In genomic region chr11:2298795-2299747, GRCh38 we compare ENCODE assay signal across 1 cellular context.
TF ChIP-seq lines count a peak whose summit lies in the region.

No MANE protein-coding gene starts in this region.

TF ChIP-seq in GM23338, 12 proteins besides CTCF, POLR2A, EP300 and RAD21 (continued from another document):
- TF ChIP-seq ZNF462 (CRISPR knock-in tag; IDR thresholded peaks at IDR 0.05): no peak
- TF ChIP-seq, protein P1, sequence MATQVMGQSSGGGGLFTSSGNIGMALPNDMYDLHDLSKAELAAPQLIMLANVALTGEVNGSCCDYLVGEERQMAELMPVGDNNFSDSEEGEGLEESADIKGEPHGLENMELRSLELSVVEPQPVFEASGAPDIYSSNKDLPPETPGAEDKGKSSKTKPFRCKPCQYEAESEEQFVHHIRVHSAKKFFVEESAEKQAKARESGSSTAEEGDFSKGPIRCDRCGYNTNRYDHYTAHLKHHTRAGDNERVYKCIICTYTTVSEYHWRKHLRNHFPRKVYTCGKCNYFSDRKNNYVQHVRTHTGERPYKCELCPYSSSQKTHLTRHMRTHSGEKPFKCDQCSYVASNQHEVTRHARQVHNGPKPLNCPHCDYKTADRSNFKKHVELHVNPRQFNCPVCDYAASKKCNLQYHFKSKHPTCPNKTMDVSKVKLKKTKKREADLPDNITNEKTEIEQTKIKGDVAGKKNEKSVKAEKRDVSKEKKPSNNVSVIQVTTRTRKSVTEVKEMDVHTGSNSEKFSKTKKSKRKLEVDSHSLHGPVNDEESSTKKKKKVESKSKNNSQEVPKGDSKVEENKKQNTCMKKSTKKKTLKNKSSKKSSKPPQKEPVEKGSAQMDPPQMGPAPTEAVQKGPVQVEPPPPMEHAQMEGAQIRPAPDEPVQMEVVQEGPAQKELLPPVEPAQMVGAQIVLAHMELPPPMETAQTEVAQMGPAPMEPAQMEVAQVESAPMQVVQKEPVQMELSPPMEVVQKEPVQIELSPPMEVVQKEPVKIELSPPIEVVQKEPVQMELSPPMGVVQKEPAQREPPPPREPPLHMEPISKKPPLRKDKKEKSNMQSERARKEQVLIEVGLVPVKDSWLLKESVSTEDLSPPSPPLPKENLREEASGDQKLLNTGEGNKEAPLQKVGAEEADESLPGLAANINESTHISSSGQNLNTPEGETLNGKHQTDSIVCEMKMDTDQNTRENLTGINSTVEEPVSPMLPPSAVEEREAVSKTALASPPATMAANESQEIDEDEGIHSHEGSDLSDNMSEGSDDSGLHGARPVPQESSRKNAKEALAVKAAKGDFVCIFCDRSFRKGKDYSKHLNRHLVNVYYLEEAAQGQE (IDR thresholded peaks at IDR 0.05; ENCODE audit: unreplicated experiment): no peak
